ENCODE assay signal across 1 cellular context in genomic region chr3:149376728-149377407, GRCh38.
TF ChIP-seq lines count a peak whose summit lies in the region.

No MANE protein-coding gene starts in this region.

TF ChIP-seq in H1, 55 proteins besides CTCF, POLR2A, EP300 and RAD21:
- TF ChIP-seq USF2 (IDR thresholded peaks at IDR 0.05; ENCODE audit: low read length) (no peak), EZH2 (IDR thresholded peaks at IDR 0.05; ENCODE audit: low read depth, low read length, severe bottlenecking) (no peak), SIRT6 (IDR thresholded peaks at IDR 0.05; ENCODE audit: low read length) (no peak), SAP30 (IDR thresholded peaks at IDR 0.05; ENCODE audit: insufficient read depth, insufficient replicate concordance, low read length) (no peak), TBP (IDR thresholded peaks at IDR 0.05; ENCODE audit: low read depth, low read length) (no peak), POLR2AphosphoS5 (IDR thresholded peaks at IDR 0.05; ENCODE audit: low read depth, low read length) (no peak), MAFK (IDR thresholded peaks at IDR 0.05; ENCODE audit: low read depth, low read length) (no peak), KDM4A (IDR thresholded peaks at IDR 0.05; ENCODE audit: low read depth, low read length, severe bottlenecking) (no peak), RXRA (IDR thresholded peaks at IDR 0.05; ENCODE audit: insufficient read depth, low read depth, low read length) (no peak), E2F6 (IDR thresholded peaks at IDR 0.05) (no peak), KDM1A (IDR thresholded peaks at IDR 0.05; ENCODE audit: borderline replicate concordance, low read length) (no peak), SP1 (IDR thresholded peaks at IDR 0.05; ENCODE audit: low read depth, low read length) (no peak), TCF12 (IDR thresholded peaks at IDR 0.05; ENCODE audit: low read depth, low read length) (no peak), TAF7 (optimal IDR thresholded peaks at IDR 0.05; ENCODE audit: borderline replicate concordance, low read depth, low read length) (no peak), POU5F1 (IDR thresholded peaks at IDR 0.05; ENCODE audit: low read depth, low read length) (no peak), NANOG (IDR thresholded peaks at IDR 0.05; ENCODE audit: insufficient read depth, low read depth, low read length, poor library complexity, severe bottlenecking) (no peak), SRF (IDR thresholded peaks at IDR 0.05; ENCODE audit: low read depth, low read length) (no peak), RNF2 (IDR thresholded peaks at IDR 0.05; ENCODE audit: borderline replicate concordance, low read depth, low read length, missing control alignments, poor library complexity, severe bottlenecking) (no peak)
